ENCODE assay signal across 9 cellular contexts in the genomic region with DNA sequence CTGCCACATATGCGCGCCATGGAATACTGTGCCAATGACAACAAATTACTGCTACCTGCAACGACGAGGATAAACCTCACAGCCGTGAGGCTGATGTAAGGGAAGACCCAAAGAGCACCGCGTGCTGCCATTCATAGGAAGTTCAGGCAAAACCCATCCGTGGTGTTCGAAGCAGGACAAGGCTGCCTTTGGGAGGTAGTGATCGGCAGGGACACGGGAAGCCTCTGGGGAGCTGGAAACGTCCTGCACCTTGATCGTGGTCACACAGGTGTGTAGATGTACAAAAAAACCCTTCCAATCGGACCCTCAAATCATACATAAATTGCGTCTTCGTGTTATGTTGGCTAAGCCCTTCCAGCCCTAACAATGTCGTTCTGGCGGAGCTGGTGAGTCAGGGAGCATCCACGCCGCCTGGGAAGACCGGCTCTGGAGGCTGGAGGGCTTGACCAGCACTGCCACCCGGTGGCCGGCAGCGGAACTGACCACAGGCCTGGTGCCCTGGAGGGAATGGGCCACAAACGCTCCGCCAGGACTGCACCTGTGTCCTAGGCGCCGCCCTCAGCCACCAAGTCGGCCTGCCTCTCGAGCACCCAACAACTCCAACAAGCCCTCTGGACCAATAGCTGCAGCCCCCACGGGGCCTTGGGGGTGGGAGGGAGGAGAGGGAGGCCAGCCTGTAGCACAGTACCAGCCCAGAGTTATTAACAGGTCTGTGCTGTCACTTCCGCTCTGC. TPM values are rescaled to one million over a fixed set of nuclear protein-coding genes. Genes with fewer than 3 reads are reported as not detected.
DNase-seq lines count a peak whose midpoint lies in the region; ATAC-seq, FAIRE-seq and TF ChIP-seq lines count a peak whose summit lies in the region.
"Had no signal": no experiment of that assay in that cellular context is flagged by ENCODE, and none has a peak within 500 bp of the region (broad histone marks: within the 10 kb centered on the region; RNA-seq: fewer than 3 reads in every experiment).

No MANE protein-coding gene starts in this region.

- intact Hi-C loops in activated naive CD4-positive, alpha-beta T cell treated with anti-CD3 and anti-CD28 coated beads for 36 hours (cut with micrococcal nuclease), result loop anchor here (1.0 to 5.0 kb wide), 5 partner anchors 184 to 516 kb away; a partner anchor contains a TSS
- intact Hi-C loops in upper lobe of right lung (cut with DNase I), result loop anchor here (5.0 kb wide), 1 partner anchor 102 kb away; no protein-coding TSS in a partner anchor

- TF ChIP-seq CTCF in D721Med (IDR thresholded peaks at IDR 0.05; ENCODE audit: insufficient read depth, missing control alignments) (peak; percentile 86), upper lobe of right lung (IDR thresholded peaks at IDR 0.05) (peak; percentile 98)

- H3K9me3 ChIP-seq in upper lobe of right lung, result no peaks in the 10 kb centered on the region

- H3K4me3 ChIP-seq in upper lobe of right lung, result no peak overlapping the region

- no peaks in the 10 kb centered on the region for H3K36me3 ChIP-seq in upper lobe of right lung

- CTCF ChIA-PET in activated naive CD4-positive, alpha-beta T cell treated with anti-CD3 and anti-CD28 coated beads for 36 hours (lab: Charles Lee), result interaction anchor here (0.5 to 9.6 kb wide), 28 partner anchors 10 to 272 kb away, joined by 3 to 195 read pairs (median 4); a partner anchor contains a TSS

- H3K9me3 Mint-ChIP-seq in activated naive CD4-positive, alpha-beta T cell treated with anti-CD3 and anti-CD28 coated beads for 36 hours, result no peaks in the 10 kb centered on the region
- H3K9me3 Mint-ChIP-seq: central memory CD8-positive, alpha-beta T cell had no signal

- ATAC-seq in GM21423 (IDR thresholded peaks at IDR 0.05; ENCODE audit: unreplicated experiment) (peak; percentile 42), upper lobe of right lung (peak; percentile 95)

- H3K27me3 ChIP-seq in upper lobe of right lung, result no peaks in the 10 kb centered on the region

- H3K4me3 Mint-ChIP-seq in activated naive CD4-positive, alpha-beta T cell treated with anti-CD3 and anti-CD28 coated beads for 36 hours, result no peak overlapping the region
- H3K4me3 Mint-ChIP-seq: central memory CD8-positive, alpha-beta T cell had no signal

- no peak overlapping the region for H3K27ac ChIP-seq in upper lobe of right lung

- no peak for FAIRE-seq in D721Med (lab: Jason Lieb, UNC)

- H3K27me3 Mint-ChIP-seq in activated naive CD4-positive, alpha-beta T cell treated with anti-CD3 and anti-CD28 coated beads for 36 hours (ENCODE audit: low read depth), result peaks cover 8% of the 10 kb centered on the region
- H3K27me3 Mint-ChIP-seq: central memory CD8-positive, alpha-beta T cell had no signal

- H3K27ac Mint-ChIP-seq in activated naive CD4-positive, alpha-beta T cell treated with anti-CD3 and anti-CD28 coated beads for 36 hours, result no peak overlapping the region

- H3K4me1 ChIP-seq in upper lobe of right lung, result peaks cover 18% of the 10 kb centered on the region

- H3K4me1 Mint-ChIP-seq in activated naive CD4-positive, alpha-beta T cell treated with anti-CD3 and anti-CD28 coated beads for 36 hours (ENCODE audit: low read depth), result peaks cover 17% of the 10 kb centered on the region

- H3K36me3 Mint-ChIP-seq in activated naive CD4-positive, alpha-beta T cell treated with anti-CD3 and anti-CD28 coated beads for 36 hours (ENCODE audit: low read depth), result no peaks in the 10 kb centered on the region

- peak; percentile 58 for DNase-seq in D721Med (ENCODE audit: insufficient read length, low spot score)
- peak; percentile 68 for DNase-seq in Kasumi-1 (lab: John Stamatoyannopoulos, UW)
- DNase-seq in RPMI7951 (ENCODE audit: low read depth), result peak; percentile 82
- peak; percentile 84 for DNase-seq in activated naive CD4-positive, alpha-beta T cell treated with anti-CD3 and anti-CD28 coated beads for 36 hours
- DNase-seq in glomerular visceral epithelial cell (ENCODE audit: extremely low spot score), result peak; percentile 89
- DNase-seq in occipital lobe (lab: John Stamatoyannopoulos, UW), result peak; percentile 73
- DNase-seq in upper lobe of right lung, result peak; percentile 93

RNA-seq across cellular contexts. Expression of a gene that starts 4.1 kb away (rescaled TPM):
- 0.48 TPM in 1 of 2 replicates, not detected in the other for total RNA-seq in RPMI7951 (2014; rRNA removed; shearing (Covaris generic))
- total RNA-seq in activated naive CD4-positive, alpha-beta T cell treated with anti-CD3 and anti-CD28 coated beads for 36 hours, result under 1 TPM; 0.48 to 0.57 TPM
- 0.16 TPM for total RNA-seq in occipital lobe
- total RNA-seq in upper lobe of right lung, result 0.29 TPM

RNA-seq across cellular contexts. Expression of a gene that starts 27.3 kb away (rescaled TPM):
- 9.0 and 12.6 TPM in 2 replicates for total RNA-seq in RPMI7951 (2014; rRNA removed; shearing (Covaris generic))
- total RNA-seq in activated naive CD4-positive, alpha-beta T cell treated with anti-CD3 and anti-CD28 coated beads for 36 hours, result 100 to 1,000 TPM; 349 to 351 TPM
- total RNA-seq in occipital lobe (1.2 TPM), upper lobe of right lung (32.8 TPM)

Comparison
In these comparisons a context has a peak if more than half of its experiments do, and no peak if none do; other contexts are left out.
1. RNA of a gene that starts 27.3 kb away (total RNA-seq): 349 to 351 TPM in activated naive CD4-positive, alpha-beta T cell treated with anti-CD3 and anti-CD28 coated beads for 36 hours; 32.8 TPM in upper lobe of right lung (single experiment), 9.0 to 12.6 TPM in RPMI7951 and 1.2 TPM in occipital lobe (single experiment); every median in the first group is over 10 times any median in the second.
2. Peak in every context shown above with its lines, with median percentiles within 50 percentile points of each other: DNase-seq.